ENCODE assay signal across 8 cellular contexts in the genomic region with DNA sequence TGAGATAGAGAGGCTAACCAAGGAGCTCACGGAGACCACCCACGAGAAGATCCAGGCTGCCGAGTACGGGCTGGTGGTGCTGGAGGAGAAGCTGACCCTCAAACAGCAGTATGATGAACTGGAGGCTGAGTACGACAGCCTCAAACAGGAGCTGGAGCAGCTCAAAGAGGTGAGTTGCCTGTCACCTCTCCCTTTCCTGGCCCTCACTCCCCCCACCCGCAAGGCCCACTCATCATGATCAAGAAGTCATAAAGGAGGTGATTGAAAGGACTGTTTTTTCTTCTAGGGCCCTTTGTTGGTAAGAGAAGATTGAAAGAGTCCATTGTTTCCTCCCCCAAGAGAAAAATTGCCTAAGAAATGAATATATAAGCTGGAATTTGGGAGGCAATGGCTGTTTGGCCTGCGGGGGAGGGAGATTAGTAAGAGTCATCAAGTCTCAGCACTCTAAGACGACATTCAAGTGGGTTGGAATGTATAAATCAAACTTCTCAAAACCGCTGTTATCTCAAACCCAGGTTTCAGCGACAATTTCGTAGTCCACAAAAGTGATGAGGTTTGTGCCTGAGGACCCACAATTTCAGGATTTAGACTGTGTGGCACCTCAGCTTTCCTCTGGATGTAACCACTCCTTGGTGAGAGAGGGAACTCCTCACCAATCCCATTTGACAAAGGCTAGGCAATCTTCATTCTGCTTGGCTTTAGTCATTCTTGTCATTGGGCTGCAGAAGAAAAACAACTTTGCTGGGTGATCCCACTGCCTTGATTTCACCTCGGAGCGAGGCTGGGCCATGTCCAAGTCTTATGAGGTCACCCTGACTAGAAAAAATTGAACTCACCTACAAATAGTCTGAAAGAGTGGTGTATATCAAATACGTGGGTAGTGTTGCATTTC. TPM values are rescaled to one million over a fixed set of nuclear protein-coding genes. Genes with fewer than 3 reads are reported as not detected.
DNase-seq lines count a peak whose midpoint lies in the region; ATAC-seq and TF ChIP-seq lines count a peak whose summit lies in the region.

No MANE protein-coding gene starts in this region.

- peak overlapping the region; percentile 61 to 88 (median 82) for H3K27ac ChIP-seq in Peyer's patch
- peak overlapping the region; percentile 91 to 93 for H3K27ac ChIP-seq in right atrium auricular region
- peak overlapping the region; percentile 85 for H3K27ac ChIP-seq in rectal smooth muscle tissue (ENCODE audit: low read depth, low read length)

- H3K4me1 ChIP-seq in ES-I3 (ENCODE audit: insufficient read depth, low read length): peaks cover 15% of the 10 kb centered on the region
- H3K4me1 ChIP-seq in Peyer's patch: peaks cover 0 to 12% (median 0%) of the 10 kb centered on the region in 4 donors
- H3K4me1 ChIP-seq in right atrium auricular region: peaks cover 0 to 34% of the 10 kb centered on the region in 2 donors
- peaks cover 3% of the 10 kb centered on the region for H3K4me1 ChIP-seq in rectal smooth muscle tissue (ENCODE audit: control insufficient read depth, insufficient read depth, low read length)

- H3K9me3 Mint-ChIP-seq in activated naive CD8-positive, alpha-beta T cell treated with anti-CD3 and anti-CD28 coated beads for 36 hours: no peaks in the 10 kb centered on the region

- H3K9me3 ChIP-seq in ES-I3 (ENCODE audit: control insufficient read depth, insufficient read depth, low read length) (no peaks in the 10 kb centered on the region), Peyer's patch (no peaks in the 10 kb centered on the region), right atrium auricular region (no peaks in the 10 kb centered on the region)

- no peaks in the 10 kb centered on the region for H3K27me3 ChIP-seq in Peyer's patch
- H3K27me3 ChIP-seq in right atrium auricular region: no peaks in the 10 kb centered on the region
- no peaks in the 10 kb centered on the region for H3K27me3 ChIP-seq in rectal smooth muscle tissue (ENCODE audit: control insufficient read depth, insufficient read depth, low read length)

- peak overlapping the region; percentile 94 for H3K27ac Mint-ChIP-seq in activated naive CD8-positive, alpha-beta T cell treated with anti-CD3 and anti-CD28 coated beads for 36 hours

- TF ChIP-seq CTCF in Peyer's patch (IDR thresholded peaks at IDR 0.05) (no peak), right atrium auricular region (IDR thresholded peaks at IDR 0.05) (no peak)

- H3K4me3 ChIP-seq in Peyer's patch (peak overlapping the region; percentile 74 to 98 (median 78)), right atrium auricular region (peak overlapping the region; percentile 91 to 97), rectal smooth muscle tissue (ENCODE audit: low read length) (peak overlapping the region; percentile 90)

- peak overlapping the region; percentile 97 for H3K4me3 Mint-ChIP-seq in activated naive CD8-positive, alpha-beta T cell treated with anti-CD3 and anti-CD28 coated beads for 36 hours

- peaks cover 21% of the 10 kb centered on the region for H3K4me1 Mint-ChIP-seq in activated naive CD8-positive, alpha-beta T cell treated with anti-CD3 and anti-CD28 coated beads for 36 hours

- H3K9ac ChIP-seq in ES-I3 (ENCODE audit: low read depth, low read length) (peak overlapping the region; percentile 69), rectal smooth muscle tissue (ENCODE audit: low read length) (peak overlapping the region; percentile 54)

- no peak for TF ChIP-seq POLR2A in Peyer's patch (IDR thresholded peaks at IDR 0.05)

- H3K36me3 Mint-ChIP-seq in activated naive CD8-positive, alpha-beta T cell treated with anti-CD3 and anti-CD28 coated beads for 36 hours: peaks cover 10% of the 10 kb centered on the region

- peak; percentile 6 for ATAC-seq in HG02759 (IDR thresholded peaks at IDR 0.05; ENCODE audit: unreplicated experiment)

- no peaks in the 10 kb centered on the region for H3K27me3 Mint-ChIP-seq in activated naive CD8-positive, alpha-beta T cell treated with anti-CD3 and anti-CD28 coated beads for 36 hours

- H3K36me3 ChIP-seq in ES-I3 (ENCODE audit: insufficient read depth, low read length) (peaks cover 5% of the 10 kb centered on the region; the same call in 1 of the 2 replicates), Peyer's patch (no peaks in the 10 kb centered on the region), right atrium auricular region (no peaks in the 10 kb centered on the region), rectal smooth muscle tissue (ENCODE audit: control insufficient read depth, insufficient read depth, low read length) (no peaks in the 10 kb centered on the region)

- DNase-seq in Peyer's patch (peak; percentile 36 to 50 (median 47)), right atrium auricular region (ENCODE audit: low spot score) (no peak), SIG-M5 treated with dmso at 0.1 percent for 504 hours (lab: John Stamatoyannopoulos, UW; ENCODE audit: unreplicated experiment) (no peak), GOT3 (lab: John Stamatoyannopoulos, UW) (no peak)
- peak; percentile 30 for DNase-seq in activated naive CD8-positive, alpha-beta T cell treated with anti-CD3 and anti-CD28 coated beads for 36 hours

RNA-seq across cellular contexts. Expression of gene BICD1, which starts 1.0 kb away (rescaled TPM):
- total RNA-seq in Peyer's patch (10 to 100 TPM in 2 of 4 donors, 1 to 10 TPM in 2; 3.5 to 39.6 (median 10.5) TPM), right atrium auricular region (1 to 10 TPM; 3.3 to 6.6 TPM)
- total RNA-seq in activated naive CD8-positive, alpha-beta T cell treated with anti-CD3 and anti-CD28 coated beads for 36 hours: 10 to 100 TPM; 21.7 to 21.9 TPM

Comparison
In these comparisons a context has a peak if more than half of its experiments do, and no peak if none do; other contexts are left out.
1. DNase-seq: peak in Peyer's patch (3 of 3) and activated naive CD8-positive, alpha-beta T cell treated with anti-CD3 and anti-CD28 coated beads for 36 hours (single experiment); none in right atrium auricular region (single experiment), SIG-M5 treated with dmso at 0.1 percent for 504 hours (single experiment) and GOT3 (single experiment).
2. Peak in every context shown above with its lines, with median percentiles within 50 percentile points of each other: H3K27ac ChIP-seq and H3K4me3 ChIP-seq.